Comparison of ENCODE assay signal across 12 cellular contexts in genomic region chr7:2114052-2114451, GRCh38.
DNase-seq lines count a peak whose midpoint lies in the region; ATAC-seq and TF ChIP-seq lines count a peak whose summit lies in the region.
"Had no signal": no experiment of that assay in that cellular context is flagged by ENCODE, and none has a peak within 500 bp of the region (broad histone marks: within the 10 kb centered on the region; RNA-seq: fewer than 3 reads in every experiment).

No MANE protein-coding gene starts in this region.

- H3K9me3 Mint-ChIP-seq in Caco-2 (ENCODE audit: unreplicated experiment), result no peaks in the 10 kb centered on the region
- H3K9me3 Mint-ChIP-seq in osteocyte (ENCODE audit: unreplicated experiment), result no peaks in the 10 kb centered on the region
- no peaks in the 10 kb centered on the region for H3K9me3 Mint-ChIP-seq in activated CD8-positive, alpha-beta T cell treated with anti-CD3 and anti-CD28 coated beads, Interleukin-2, amount 10 ng/mL, durations not matched to agents 7 days and 5 days (ENCODE audit: insufficient read depth)
- H3K9me3 Mint-ChIP-seq: natural killer cell had no signal

- H3K4me1 Mint-ChIP-seq in Caco-2 (ENCODE audit: low read depth, unreplicated experiment), result no peaks in the 10 kb centered on the region
- peaks cover 67% of the 10 kb centered on the region for H3K4me1 Mint-ChIP-seq in osteocyte (ENCODE audit: unreplicated experiment)
- H3K4me1 Mint-ChIP-seq in activated CD8-positive, alpha-beta T cell treated with anti-CD3 and anti-CD28 coated beads, Interleukin-2, amount 10 ng/mL, durations not matched to agents 7 days and 5 days (ENCODE audit: low read depth), result peaks cover 48% of the 10 kb centered on the region

- intact Hi-C loops in Caco-2 (cut with micrococcal nuclease; ENCODE audit: unreplicated experiment), result no loop called here

- H3K4me3 Mint-ChIP-seq in Caco-2 (ENCODE audit: unreplicated experiment) (no peak overlapping the region), osteocyte (ENCODE audit: unreplicated experiment) (no peak overlapping the region)
- H3K4me3 Mint-ChIP-seq in activated CD8-positive, alpha-beta T cell treated with anti-CD3 and anti-CD28 coated beads, Interleukin-2, amount 10 ng/mL, durations not matched to agents 7 days and 5 days, result no peak overlapping the region

- H3K36me3 Mint-ChIP-seq in Caco-2 (ENCODE audit: insufficient read depth, unreplicated experiment) (peaks cover 29% of the 10 kb centered on the region), osteocyte (ENCODE audit: unreplicated experiment) (peaks cover 5% of the 10 kb centered on the region)
- peaks cover 12% of the 10 kb centered on the region for H3K36me3 Mint-ChIP-seq in activated CD8-positive, alpha-beta T cell treated with anti-CD3 and anti-CD28 coated beads, Interleukin-2, amount 10 ng/mL, durations not matched to agents 7 days and 5 days (ENCODE audit: low read depth)
- H3K36me3 Mint-ChIP-seq: natural killer cell had no signal

- peaks cover 16% of the 10 kb centered on the region for H3K4me1 ChIP-seq in Caco-2

- BruUV-seq in Caco-2 (replicated peaks; lab: Mats Ljungman, UMichigan), result no TSS peak

- no peak for DNase-seq in Caco-2
- peak; percentile 39 for DNase-seq in MG63
- DNase-seq in dermis blood vessel endothelial cell, result peak; percentile 52
- DNase-seq in osteocyte (ENCODE audit: extremely low spot score, unreplicated experiment), result no peak
- DNase-seq in activated CD8-positive, alpha-beta T cell treated with anti-CD3 and anti-CD28 coated beads, Interleukin-2, amount 10 ng/mL, durations not matched to agents 7 days and 5 days, result no peak
- DNase-seq in NCI-H1930 (lab: John Stamatoyannopoulos, UW), result no peak
- DNase-seq in T-helper 9 cell, result no peak
- DNase-seq: activated CD8-positive, alpha-beta memory T cell treated with anti-CD3 and anti-CD28 coated beads, Interleukin-2, amount 50 U/mL, for 4 hours; amygdala; COR-L47; natural killer cell had no signal

- CTCF ChIA-PET in Caco-2 (lab: Charles Lee), result no interaction called here
- CTCF ChIA-PET in activated CD8-positive, alpha-beta T cell treated with anti-CD3 and anti-CD28 coated beads, Interleukin-2, amount 10 ng/mL, durations not matched to agents 7 days and 5 days (lab: Charles Lee), result no interaction called here

- no peaks in the 10 kb centered on the region for H3K27me3 Mint-ChIP-seq in Caco-2 (ENCODE audit: insufficient read depth, unreplicated experiment)
- H3K27me3 Mint-ChIP-seq in osteocyte (ENCODE audit: unreplicated experiment), result no peaks in the 10 kb centered on the region
- H3K27me3 Mint-ChIP-seq in activated CD8-positive, alpha-beta T cell treated with anti-CD3 and anti-CD28 coated beads, Interleukin-2, amount 10 ng/mL, durations not matched to agents 7 days and 5 days (ENCODE audit: low read depth), result no peaks in the 10 kb centered on the region

- H3K9me3 ChIP-seq in Caco-2 (no peaks in the 10 kb centered on the region), MG63 (no peaks in the 10 kb centered on the region)

- H3K27me3 ChIP-seq in Caco-2 (replicated peaks; ENCODE audit: control insufficient read depth, insufficient read depth, low read length) (no peaks in the 10 kb centered on the region), MG63 (no peaks in the 10 kb centered on the region)

- H3K4me3 ChIP-seq in Caco-2 (ENCODE audit: low read depth, low read length), result no peak overlapping the region
- H3K4me3 ChIP-seq in MG63, result no peak overlapping the region

- no peak for ATAC-seq in HG03108 (IDR thresholded peaks at IDR 0.05; ENCODE audit: unreplicated experiment)
- no peak for ATAC-seq in activated CD8-positive, alpha-beta T cell treated with anti-CD3 and anti-CD28 coated beads, Interleukin-2, amount 10 ng/mL, durations not matched to agents 7 days and 5 days
- ATAC-seq: natural killer cell had no signal

- TF ChIP-seq CTCF in Caco-2 (IDR thresholded peaks at IDR 0.05; ENCODE audit: insufficient read depth in 1 of 2, low read depth in 1 of 2, low read length in 1 of 2, severe bottlenecking in 1 of 2, unreplicated experiment in 1 of 2) (no peak), osteocyte (IDR thresholded peaks at IDR 0.05) (peak; percentile 23)

- H3K27ac Mint-ChIP-seq in Caco-2 (ENCODE audit: unreplicated experiment), result peak overlapping the region; percentile 29
- peak overlapping the region; percentile 49 for H3K27ac Mint-ChIP-seq in osteocyte (ENCODE audit: unreplicated experiment)
- no peak overlapping the region for H3K27ac Mint-ChIP-seq in activated CD8-positive, alpha-beta T cell treated with anti-CD3 and anti-CD28 coated beads, Interleukin-2, amount 10 ng/mL, durations not matched to agents 7 days and 5 days
- H3K27ac Mint-ChIP-seq: natural killer cell had no signal

- H3K36me3 ChIP-seq in Caco-2 (ENCODE audit: control insufficient read depth, insufficient read depth, low read length) (peaks cover 2% of the 10 kb centered on the region; the same call in 1 of the 2 replicates), MG63 (peaks cover 3% of the 10 kb centered on the region)

- POLR2A ChIA-PET in Caco-2 (lab: Charles Lee), result no interaction called here
- POLR2A ChIA-PET in activated CD8-positive, alpha-beta T cell treated with anti-CD3 and anti-CD28 coated beads, Interleukin-2, amount 10 ng/mL, durations not matched to agents 7 days and 5 days (lab: Charles Lee), result no interaction called here

Comparison
In these comparisons a context has a peak if more than half of its experiments do, and no peak if none do; other contexts are left out.
1. DNase-seq: peak in MG63 (single experiment) and dermis blood vessel endothelial cell (single experiment); none in Caco-2 (0 of 2), osteocyte (single experiment), activated CD8-positive, alpha-beta T cell treated with anti-CD3 and anti-CD28 coated beads, Interleukin-2, amount 10 ng/mL, durations not matched to agents 7 days and 5 days (single experiment), NCI-H1930 (0 of 2) and T-helper 9 cell (single experiment).